ENCODE assay signal across 19 cellular contexts in genomic region chr12:46489951-46490388, GRCh38.
DNase-seq lines count a peak whose midpoint lies in the region; ATAC-seq, FAIRE-seq and TF ChIP-seq lines count a peak whose summit lies in the region.
"Had no signal": no experiment of that assay in that cellular context is flagged by ENCODE, and none has a peak within 500 bp of the region (broad histone marks: within the 10 kb centered on the region; RNA-seq: fewer than 3 reads in every experiment).

No MANE protein-coding gene starts in this region.

- H3K9ac ChIP-seq in IMR-90 (ENCODE audit: low read depth, low read length): no peak overlapping the region
- H3K9ac ChIP-seq in K562 (ENCODE audit: insufficient read depth in 1 of 2, low read depth in 2 of 2, low read length in 2 of 2): no peak overlapping the region
- H3K9ac ChIP-seq in stomach smooth muscle (ENCODE audit: low read length in 2 of 2): no peak overlapping the region

- no peak for TF ChIP-seq CTCF in IMR-90 (conservative IDR thresholded peaks at IDR 0.05; ENCODE audit: low read depth, low read length)
- TF ChIP-seq CTCF in K562 (IDR thresholded peaks at IDR 0.05 in 2 of 3, conservative IDR thresholded peaks at IDR 0.05 in 1 of 3; ENCODE audit: insufficient read depth in 2 of 3, low read depth in 1 of 3, low read length in 3 of 3): no peak

- H2BK5ac ChIP-seq in IMR-90 (ENCODE audit: low read depth, low read length, poor library complexity, severe bottlenecking): peak overlapping the region; percentile 100

- H3K36me3 ChIP-seq in IMR-90 (ENCODE audit: control insufficient read depth, insufficient read depth, low read length): no peaks in the 10 kb centered on the region
- H3K36me3 ChIP-seq in K562 (ENCODE audit: control insufficient read depth, insufficient read depth, low read length): no peaks in the 10 kb centered on the region
- H3K36me3 ChIP-seq in stomach smooth muscle (ENCODE audit: control insufficient read depth in 2 of 2, insufficient read depth in 2 of 2, low read length in 2 of 2): no peaks in the 10 kb centered on the region
- H3K36me3 ChIP-seq: brain microvascular endothelial cell, spleen had no signal

- peak overlapping the region; percentile 69 for H2AK5ac ChIP-seq in IMR-90 (ENCODE audit: low read depth, low read length)

- 65% methylated on average over 4 of the region's 5 CpGs; no CpG with 5 or more reads in 1 of the 2 experiments for WGBS in IMR-90 (ENCODE audit: extremely low coverage in 2 of 2, insufficient read length in 1 of 2), 2 experiments
- WGBS in K562 (ENCODE audit: insufficient coverage, low coverage, missing lambda C conversion rate): 21% methylated on average over 5 of the region's 5 CpGs
- WGBS in right cardiac atrium: 48% methylated on average over 5 of the region's 5 CpGs

- peak overlapping the region; percentile 95; the same call in 2 of the 3 replicates for H2BK15ac ChIP-seq in IMR-90 (ENCODE audit: low read depth, low read length)

- peaks cover 21% of the 10 kb centered on the region for H3K4me1 ChIP-seq in IMR-90 (ENCODE audit: control insufficient read depth, insufficient read depth, low read length)
- peaks cover 0 to 5% of the 10 kb centered on the region in 2 experiments; a peak in 2 of 5 replicates for H3K4me1 ChIP-seq in K562 (replicated peaks in 1 of 2; ENCODE audit: control insufficient read depth in 2 of 2, insufficient read depth in 2 of 2, low read length in 2 of 2)
- peaks cover 6% of the 10 kb centered on the region for H3K4me1 ChIP-seq in right cardiac atrium (ENCODE audit: control insufficient read depth, insufficient read depth, low read length)
- H3K4me1 ChIP-seq in stomach smooth muscle (ENCODE audit: control insufficient read depth, insufficient read depth, low read length): peaks cover 12% of the 10 kb centered on the region

- peak overlapping the region; percentile 99 for H3K18ac ChIP-seq in IMR-90 (ENCODE audit: low read depth, low read length)

- H3K9me3 ChIP-seq in IMR-90 (ENCODE audit: control insufficient read depth, insufficient read depth, low read length) (no peaks in the 10 kb centered on the region), K562 (replicated peaks; ENCODE audit: control insufficient read depth, insufficient read depth, low read depth, low read length) (no peaks in the 10 kb centered on the region), right cardiac atrium (ENCODE audit: control insufficient read depth, low read length) (no peaks in the 10 kb centered on the region), stomach smooth muscle (ENCODE audit: control insufficient read depth in 2 of 2, low read length in 2 of 2) (no peaks in the 10 kb centered on the region)
- H3K9me3 ChIP-seq: spleen had no signal

- H3K56ac ChIP-seq in IMR-90 (ENCODE audit: extremely low read depth, insufficient read depth, low read length): 0 out of 2 replicates have a peak overlapping the region, but pooled peaks have one; percentile 14

- no peak overlapping the region for H3K4me3 ChIP-seq in IMR-90 (ENCODE audit: insufficient read depth, low read depth, low read length)
- no peak overlapping the region for H3K4me3 ChIP-seq in K562
- H3K4me3 ChIP-seq in right cardiac atrium (ENCODE audit: low read length): no peak overlapping the region
- H3K4me3 ChIP-seq in stomach smooth muscle (ENCODE audit: low read length in 2 of 2): no peak overlapping the region
- H3K4me3 ChIP-seq: spleen had no signal

- peak overlapping the region; percentile 100 for H3K27ac ChIP-seq in IMR-90 (ENCODE audit: insufficient read depth, low read length)
- H3K27ac ChIP-seq in K562 (ENCODE audit: extremely low read depth, low read depth, low read length): no peak overlapping the region
- peak overlapping the region; percentile 77 for H3K27ac ChIP-seq in right cardiac atrium (ENCODE audit: low read length)
- H3K27ac ChIP-seq in stomach smooth muscle (ENCODE audit: low read length): peak overlapping the region; percentile 37
- H3K27ac ChIP-seq: brain microvascular endothelial cell, spleen had no signal

- H4K20me1 ChIP-seq in IMR-90 (ENCODE audit: insufficient read depth, low read length) (no peaks in the 10 kb centered on the region), K562 (replicated peaks; ENCODE audit: control insufficient read depth, insufficient read depth, low read length) (no peaks in the 10 kb centered on the region)

- peaks cover 3 to 35% of the 10 kb centered on the region in 2 experiments; a peak in 3 of 4 replicates for H3K79me1 ChIP-seq in IMR-90 (ENCODE audit: low read depth in 1 of 2, low read length in 2 of 2)

- POLR2A ChIA-PET in IMR-90 (lab: Charles Lee; ENCODE audit: unreplicated experiment) (no interaction called here), K562 (lab: Yijun Ruan, JAX) (interaction anchor here (0.6 to 1.2 kb wide), 2 partner anchors 12 to 132 kb away, joined by 3 to 4 read pairs; no protein-coding TSS in a partner anchor)

- no peak for TF ChIP-seq EP300 in K562 (IDR thresholded peaks at IDR 0.05; ENCODE audit: low read length)

- no peak for TF ChIP-seq RAD21 in IMR-90 (IDR thresholded peaks at IDR 0.05; ENCODE audit: low read length)
- no peak for TF ChIP-seq RAD21 in K562 (CRISPR knock-in tag; conservative IDR thresholded peaks at IDR 0.05 in 1 of 2, IDR thresholded peaks at IDR 0.05 in 1 of 2)

- no peak for DNase-seq in IMR-90
- DNase-seq in K562 (ENCODE audit: extremely low read depth in 1 of 4, low spot score in 3 of 4): no peak
- peak in 1 of 3 donors; percentile 51 for DNase-seq in right cardiac atrium
- DNase-seq in MV-4-11 (lab: John Stamatoyannopoulos, UW): no peak
- DNase-seq in anterior cingulate cortex (lab: John Stamatoyannopoulos, UW): no peak
- no peak for DNase-seq in HuH-7.5 (ENCODE audit: low spot score)
- DNase-seq in NCI-H345 treated with DMSO at 0.1 percent for 48 hours (lab: John Stamatoyannopoulos, UW; ENCODE audit: unreplicated experiment): no peak
- DNase-seq: activated naive CD4-positive, alpha-beta T cell treated with Interleukin-2 at 50 U/mL for 16 hours; brain microvascular endothelial cell; effector CD4-positive, alpha-beta T cell; immature natural killer cell; midbrain; NCI-H187; NCI-H69; occipital lobe; spleen; stimulated activated naive CD8-positive, alpha-beta T cell treated with anti-CD3 and anti-CD28 coated beads, Interleukin-15, Interleukin-2, amounts not matched to agents 100 U/mL and 50 U/mL, for 24 hours had no signal

- H3K4me2 ChIP-seq in IMR-90 (ENCODE audit: low read depth, low read length) (peak overlapping the region; percentile 31; the same call in 1 of the 2 replicates), K562 (ENCODE audit: insufficient read depth, low read length) (no peak overlapping the region)

- H3K4ac ChIP-seq in IMR-90 (ENCODE audit: low read depth, low read length): peak overlapping the region; percentile 91

- TF ChIP-seq POLR2A in IMR-90 (IDR thresholded peaks at IDR 0.05; ENCODE audit: low read depth, low read length): no peak
- TF ChIP-seq POLR2A in K562 (conservative IDR thresholded peaks at IDR 0.05): no peak

- peak overlapping the region; percentile 57 for H3K23ac ChIP-seq in IMR-90 (ENCODE audit: low read depth, low read length)

- H2AFZ ChIP-seq in IMR-90 (replicated peaks; ENCODE audit: low read length, poor library complexity) (peak overlapping the region; percentile 48), K562 (ENCODE audit: low read depth, low read length) (no peak overlapping the region)

- H3K14ac ChIP-seq in IMR-90 (replicated peaks; ENCODE audit: low read depth, low read length): peak overlapping the region; percentile 62; the same call in 1 of the 2 replicates

- H4K5ac ChIP-seq in IMR-90 (ENCODE audit: low read depth, low read length): peak overlapping the region; percentile 97

- dilution Hi-C loops in IMR-90 (cut with HindIII; ENCODE audit: low sequenced_read_pairs, unreplicated experiment): no loop called here

- H3K9me1 ChIP-seq in IMR-90 (ENCODE audit: insufficient read depth, low read length) (peaks cover 10% of the 10 kb centered on the region), K562 (ENCODE audit: control insufficient read depth, insufficient read depth, low read length) (no peaks in the 10 kb centered on the region)

- H2AK9ac ChIP-seq in IMR-90 (replicated peaks; ENCODE audit: low read depth, low read length, poor library complexity): no peak overlapping the region

- peak overlapping the region; percentile 69 to 77 for H4K8ac ChIP-seq in IMR-90 (ENCODE audit: low read depth in 2 of 2, low read length in 2 of 2)

- intact Hi-C loops in IMR-90 (cut with micrococcal nuclease) (loop anchor here (5.0 to 10.0 kb wide), 3 partner anchors 225 to 532 kb away; partner anchors contain the start of gene SLC38A1), K562 (cut with micrococcal nuclease) (no loop called here), right cardiac atrium (cut with DNase I) (no loop called here)

- peak overlapping the region; percentile 78 for H2BK20ac ChIP-seq in IMR-90 (ENCODE audit: low read depth, low read length)

- in situ Hi-C loops in IMR-90 (cut with MboI; ENCODE audit: low sequenced_read_pairs): loop anchor here (10.0 kb wide), 1 partner anchor 105 kb away; no protein-coding TSS in a partner anchor
- in situ Hi-C loops in K562 (cut with MboI): no loop called here

- FAIRE-seq in K562 (lab: Jason Lieb, UNC): no peak

- H4K91ac ChIP-seq in IMR-90 (ENCODE audit: insufficient read depth, low read depth, low read length): peak overlapping the region; percentile 91

- H3K27me3 ChIP-seq in IMR-90 (ENCODE audit: control insufficient read depth, insufficient read depth, low read length) (no peaks in the 10 kb centered on the region), K562 (ENCODE audit: control insufficient read depth in 2 of 2, insufficient read depth in 2 of 2, low read length in 2 of 2) (no peaks in the 10 kb centered on the region), right cardiac atrium (ENCODE audit: control insufficient read depth, insufficient read depth) (no peaks in the 10 kb centered on the region), stomach smooth muscle (ENCODE audit: control insufficient read depth in 1 of 2, insufficient read depth in 2 of 2, low read length in 2 of 2) (no peaks in the 10 kb centered on the region)
- H3K27me3 ChIP-seq: brain microvascular endothelial cell, spleen had no signal

- H2BK120ac ChIP-seq in IMR-90 (ENCODE audit: low read depth, low read length): peak overlapping the region; percentile 86

- no peaks in the 10 kb centered on the region for H3K79me2 ChIP-seq in K562 (ENCODE audit: control insufficient read depth, insufficient read depth, low read length)

- ATAC-seq in IMR-90 (ENCODE audit: low read depth) (no peak), K562 (no peak), right cardiac atrium (peak; percentile 30 to 56)
- ATAC-seq: activated CD4-positive, CD25-positive, alpha-beta regulatory T cell treated with anti-CD3 and anti-CD28 coated beads, Interleukin-2, amount 50 U/mL, for 24 hours; stimulated activated naive CD8-positive, alpha-beta T cell treated with anti-CD3 and anti-CD28 coated beads, Interleukin-15, Interleukin-2, amounts not matched to agents 100 U/mL and 50 U/mL, for 24 hours had no signal

- BruUV-seq in IMR-90 (replicated peaks; lab: Mats Ljungman, UMichigan) (no TSS peak), K562 (replicated peaks; lab: Mats Ljungman, UMichigan) (no TSS peak)

- CTCF ChIA-PET in IMR-90 (lab: Yijun Ruan, JAX) (no interaction called here), K562 (lab: Yijun Ruan, JAX; ENCODE audit: low intra/inter-chr PET ratio) (no interaction called here)

Comparison
In these comparisons a context has a peak if more than half of its experiments do, and no peak if none do; other contexts are left out.
1. ATAC-seq: peak in right cardiac atrium (2 of 2); none in IMR-90 (single experiment) and K562 (single experiment).